Comparison of ENCODE assay signal across 11 cellular contexts in genomic region chr6:10643214-10643641, GRCh38. TPM values are rescaled to one million over a fixed set of nuclear protein-coding genes. Genes with fewer than 3 reads are reported as not detected.
DNase-seq lines count a peak whose midpoint lies in the region; ATAC-seq, FAIRE-seq and TF ChIP-seq lines count a peak whose summit lies in the region.
"Had no signal": no experiment of that assay in that cellular context is flagged by ENCODE, and none has a peak within 500 bp of the region (broad histone marks: within the 10 kb centered on the region; RNA-seq: fewer than 3 reads in every experiment).

No MANE protein-coding gene starts in this region.

- H3K4me3 Mint-ChIP-seq in CD4-positive, alpha-beta memory T cell = no peak overlapping the region
- H3K4me3 Mint-ChIP-seq: stimulated activated naive CD8-positive, alpha-beta T cell treated with anti-CD3 and anti-CD28 coated beads, Interleukin-15, Interleukin-2, amounts not matched to agents 100 ng/mL and 50 ng/mL, for 24 hours had no signal

- TF ChIP-seq POLR2A in GM12892 (IDR thresholded peaks at IDR 0.05; ENCODE audit: low read depth, low read length) = no peak

- peaks cover 0 to 3% (median 0%) of the 10 kb centered on the region in 8 donors for H3K9me3 Mint-ChIP-seq in CD4-positive, alpha-beta memory T cell
- H3K9me3 Mint-ChIP-seq: stimulated activated naive CD8-positive, alpha-beta T cell treated with anti-CD3 and anti-CD28 coated beads, Interleukin-15, Interleukin-2, amounts not matched to agents 100 ng/mL and 50 ng/mL, for 24 hours had no signal

- no peaks in the 10 kb centered on the region for H3K36me3 ChIP-seq in psoas muscle (ENCODE audit: insufficient read depth in 1 of 2, low read depth in 1 of 2)
- H3K36me3 ChIP-seq in CD4-positive, alpha-beta memory T cell (ENCODE audit: insufficient read depth, low read length) = no peaks in the 10 kb centered on the region

- peaks cover 0 to 2% (median 0%) of the 10 kb centered on the region in 3 donors for H3K27me3 ChIP-seq in psoas muscle (ENCODE audit: insufficient read depth in 3 of 3, low read length in 2 of 3)
- no peaks in the 10 kb centered on the region for H3K27me3 ChIP-seq in CD4-positive, alpha-beta memory T cell (ENCODE audit: insufficient read depth, low read length)

- H3K36me3 Mint-ChIP-seq in CD4-positive, alpha-beta memory T cell = no peaks in the 10 kb centered on the region

- H3K4me1 Mint-ChIP-seq in CD4-positive, alpha-beta memory T cell = peaks cover 0 to 5% (median 4%) of the 10 kb centered on the region in 4 donors

- intact Hi-C loops in psoas muscle (cut with DNase I) = no loop called here
- intact Hi-C loops in CD4-positive, alpha-beta memory T cell (cut with micrococcal nuclease) = no loop called here

- peak; percentile 83 for FAIRE-seq in GM12892 (lab: Jason Lieb, UNC)

- DNase-seq in GM12892 (ENCODE audit: insufficient read length) = no peak
- peak; percentile 18 for DNase-seq in amniotic epithelial cell (ENCODE audit: low read depth)
- DNase-seq in substantia nigra (lab: John Stamatoyannopoulos, UW) = no peak
- no peak for DNase-seq in NCI-H1105 treated with DMSO at 0.1 percent for 48 hours (lab: John Stamatoyannopoulos, UW)
- no peak for DNase-seq in psoas muscle
- DNase-seq in CD4-positive, alpha-beta memory T cell = no peak

- H3K27ac Mint-ChIP-seq in CD4-positive, alpha-beta memory T cell = no peak overlapping the region
- H3K27ac Mint-ChIP-seq: stimulated activated naive CD8-positive, alpha-beta T cell treated with anti-CD3 and anti-CD28 coated beads, Interleukin-15, Interleukin-2, amounts not matched to agents 100 ng/mL and 50 ng/mL, for 24 hours had no signal

- 77 to 79% (median 78%) methylated on average over 2 of the region's 2 CpGs for WGBS in psoas muscle, 3 donors

- ATAC-seq in GM21576 (IDR thresholded peaks at IDR 0.05; ENCODE audit: unreplicated experiment) = peak; percentile 77
- ATAC-seq in HG03571 (IDR thresholded peaks at IDR 0.05; ENCODE audit: unreplicated experiment) = peak; percentile 82
- ATAC-seq in psoas muscle = no peak

- no peak for TF ChIP-seq CTCF in psoas muscle (IDR thresholded peaks at IDR 0.05)

- no peak overlapping the region for H3K4me3 ChIP-seq in psoas muscle
- no peak overlapping the region for H3K4me3 ChIP-seq in CD4-positive, alpha-beta memory T cell (ENCODE audit: low read length in 2 of 2)
- H3K4me3 ChIP-seq: lung had no signal

- POLR2A ChIA-PET in CD4-positive, alpha-beta memory T cell (lab: Charles Lee; ENCODE audit: partially characterized antibody) = no interaction called here

- H3K4me1 ChIP-seq in psoas muscle = no peaks in the 10 kb centered on the region
- H3K4me1 ChIP-seq in CD4-positive, alpha-beta memory T cell (ENCODE audit: insufficient read depth, low read length) = no peaks in the 10 kb centered on the region

- CTCF ChIA-PET in CD4-positive, alpha-beta memory T cell (lab: Charles Lee; ENCODE audit: partially characterized antibody) = no interaction called here

- H3K9me3 ChIP-seq in psoas muscle = no peaks in the 10 kb centered on the region
- no peaks in the 10 kb centered on the region for H3K9me3 ChIP-seq in CD4-positive, alpha-beta memory T cell (ENCODE audit: control insufficient read depth in 1 of 2, low read length in 2 of 2)

- H3K27ac ChIP-seq in substantia nigra (ENCODE audit: low read depth, low read length, poor library complexity, severe bottlenecking) (no peak overlapping the region), psoas muscle (no peak overlapping the region)
- no peak overlapping the region for H3K27ac ChIP-seq in CD4-positive, alpha-beta memory T cell (ENCODE audit: low read depth, low read length)
- H3K27ac ChIP-seq: C4-2B had no signal

- peaks cover 11 to 14% of the 10 kb centered on the region in 2 donors for H3K27me3 Mint-ChIP-seq in CD4-positive, alpha-beta memory T cell

RNA-seq across cellular contexts. Expression of gene C6orf52, which starts 51.2 kb away (rescaled TPM):
- 1.6 TPM for polyA plus RNA-seq in GM12892 (2012; ENCODE audit: missing spikeins)
- total RNA-seq in psoas muscle = 1 to 10 TPM in 2 of 4 donors, under 1 TPM in 2; 0.61 to 1.5 (median 1.0) TPM
- polyA plus RNA-seq in psoas muscle = under 1 TPM; 0.33 to 0.47 (median 0.38) TPM
- 1 to 10 TPM; 1.2 to 1.5 TPM for total RNA-seq in CD4-positive, alpha-beta memory T cell
- 1 to 10 TPM in 1 of 2 donors, not detected in 1; 1.5 TPM for polyA plus RNA-seq in CD4-positive, alpha-beta memory T cell

RNA-seq across cellular contexts. Expression of gene PAK1IP1, which starts 51.5 kb away (rescaled TPM):
- 31.9 TPM for polyA plus RNA-seq in GM12892 (2012; ENCODE audit: missing spikeins)
- total RNA-seq in psoas muscle = 10 to 100 TPM in 3 of 4 donors, 1 to 10 TPM in 1; 9.5 to 22.6 (median 18.3) TPM
- 10 to 100 TPM; 22.0 to 44.1 (median 25.2) TPM for polyA plus RNA-seq in psoas muscle
- 1 to 10 TPM; 7.2 to 7.4 TPM for total RNA-seq in CD4-positive, alpha-beta memory T cell
- 10 to 100 TPM; 11.6 to 17.1 TPM for polyA plus RNA-seq in CD4-positive, alpha-beta memory T cell

Comparison
In these comparisons a context has a peak if more than half of its experiments do, and no peak if none do; other contexts are left out.
1. ATAC-seq: peak in GM21576 (single experiment) and HG03571 (single experiment); none in psoas muscle (0 of 4).